Comparison of ENCODE assay signal across 14 cellular contexts in genomic region chrX:71696641-71697465, GRCh38. TPM values are rescaled to one million over a fixed set of nuclear protein-coding genes. Genes with fewer than 3 reads are reported as not detected.
DNase-seq lines count a peak whose midpoint lies in the region; ATAC-seq and TF ChIP-seq lines count a peak whose summit lies in the region.
"Not testable (repeated sequence)": the region's sequence is repeated elsewhere in the genome, so short reads cannot be mapped to it uniquely, and the experiment has no call there.
"Had no signal": no experiment of that assay in that cellular context is flagged by ENCODE, and none has a peak within 500 bp of the region (broad histone marks: within the 10 kb centered on the region; RNA-seq: fewer than 3 reads in every experiment).

No MANE protein-coding gene starts in this region.

- H3K27ac ChIP-seq in PC-3 (ENCODE audit: low read length); lower lobe of right lung: not testable (repeated sequence)

- CTCF ChIA-PET in PC-3 (lab: Charles Lee): not testable (repeated sequence)

- H3K9me2 ChIP-seq in PC-3 (replicated peaks; ENCODE audit: low read length): not testable (repeated sequence)

- H3K4me3 Mint-ChIP-seq in activated naive CD8-positive, alpha-beta T cell treated with anti-CD3 and anti-CD28 coated beads, Interleukin-2, amount 50 U/mL, for 24 hours: not testable (repeated sequence)

- H3K79me2 ChIP-seq in PC-3 (ENCODE audit: low read length): not testable (repeated sequence)

- H3K4me1 Mint-ChIP-seq in activated naive CD8-positive, alpha-beta T cell treated with anti-CD3 and anti-CD28 coated beads, Interleukin-2, amount 50 U/mL, for 24 hours: not testable (repeated sequence)

- not testable (repeated sequence) for H3K36me3 ChIP-seq in PC-3 (ENCODE audit: low read depth, low read length); lower lobe of right lung

- POLR2A ChIA-PET in PC-3 (lab: Charles Lee; ENCODE audit: unreplicated experiment): not testable (repeated sequence)

- H3K27ac Mint-ChIP-seq in activated naive CD8-positive, alpha-beta T cell treated with anti-CD3 and anti-CD28 coated beads, Interleukin-2, amount 50 U/mL, for 24 hours: not testable (repeated sequence)

- not testable (repeated sequence) for H3K27me3 Mint-ChIP-seq in activated naive CD8-positive, alpha-beta T cell treated with anti-CD3 and anti-CD28 coated beads, Interleukin-2, amount 50 U/mL, for 24 hours

- H4K20me1 ChIP-seq in PC-3 (ENCODE audit: low read length): not testable (repeated sequence)

- H3K4me2 ChIP-seq in PC-3 (ENCODE audit: low read length): not testable (repeated sequence)

- H3K9me3 Mint-ChIP-seq in activated naive CD8-positive, alpha-beta T cell treated with anti-CD3 and anti-CD28 coated beads, Interleukin-2, amount 50 U/mL, for 24 hours: not testable (repeated sequence)

- not testable (repeated sequence) for DNase-seq in PC-3; activated naive CD8-positive, alpha-beta T cell treated with anti-CD3 and anti-CD28 coated beads, Interleukin-2, amount 50 U/mL, for 24 hours; lower lobe of right lung

- not testable (repeated sequence) for H3F3A ChIP-seq in PC-3 (ENCODE audit: low read length, unreplicated experiment)

- intact Hi-C loops in PC-3 (cut with micrococcal nuclease); lower lobe of right lung (cut with DNase I): not testable (repeated sequence)

- BruUV-seq in PC-3 (replicated peaks; lab: Mats Ljungman, UMichigan): not testable (repeated sequence)

- not testable (repeated sequence) for H3K9me3 ChIP-seq in PC-3 (ENCODE audit: low read length); lower lobe of right lung

- not testable (repeated sequence) for H3K9ac ChIP-seq in PC-3 (ENCODE audit: low read length)

- H3K4me1 ChIP-seq in PC-3 (ENCODE audit: insufficient read depth, low read length); lower lobe of right lung: not testable (repeated sequence)

- H3K4me3 ChIP-seq in PC-3 (ENCODE audit: low read length); lower lobe of right lung: not testable (repeated sequence)

- ATAC-seq in GM18868 (IDR thresholded peaks at IDR 0.05; ENCODE audit: unreplicated experiment): peak; percentile 73
- peak; percentile 74 for ATAC-seq in GM21390 (IDR thresholded peaks at IDR 0.05; ENCODE audit: unreplicated experiment)
- peak; percentile 66 for ATAC-seq in HG02610 (IDR thresholded peaks at IDR 0.05; ENCODE audit: unreplicated experiment)
- ATAC-seq in HG03095 (IDR thresholded peaks at IDR 0.05; ENCODE audit: unreplicated experiment): peak; percentile 60
- peak; percentile 59 for ATAC-seq in PC-3
- ATAC-seq in activated naive CD8-positive, alpha-beta T cell treated with anti-CD3 and anti-CD28 coated beads, Interleukin-2, amount 50 U/mL, for 24 hours: peak; percentile 28
- peak; percentile 82 to 85 for ATAC-seq in lower lobe of right lung

- not testable (repeated sequence) for TF ChIP-seq CTCF in PC-3 (conservative IDR thresholded peaks at IDR 0.05; ENCODE audit: low read depth, low read length); lower lobe of right lung (IDR thresholded peaks at IDR 0.05)

- not testable (repeated sequence) for H3K27me3 ChIP-seq in PC-3 (ENCODE audit: low read length); lower lobe of right lung (ENCODE audit: low read depth)

- not testable (repeated sequence) for H3K36me3 Mint-ChIP-seq in activated naive CD8-positive, alpha-beta T cell treated with anti-CD3 and anti-CD28 coated beads, Interleukin-2, amount 50 U/mL, for 24 hours (ENCODE audit: low read depth)

- H2AFZ ChIP-seq in PC-3 (ENCODE audit: low read length): not testable (repeated sequence)

RNA-seq across cellular contexts. Expression of gene CXorf49, which starts 21.2 kb away (rescaled TPM):
- total RNA-seq in PC-3 (2014; rRNA removed) (not detected in 2 replicates), lower lobe of right lung (not detected)
- total RNA-seq: aorta; foreskin keratinocyte; H9; HT-29; OCI-LY7; T-helper 1 cell treated with Interleukin-12 subunit alpha and Interleukin-12 subunit beta and Interleukin-4 antibody, amounts not matched to agents 30 ng/mL and 1 ng/mL, for 36 hours; tibial nerve had no signal

Comparison
In these comparisons a context has a peak if more than half of its experiments do, and no peak if none do; other contexts are left out.
1. ATAC-seq: peak in every context shown above with its lines; median percentile 84 in lower lobe of right lung; 74 in GM21390; 73 in GM18868; 66 in HG02610; 60 in HG03095; 59 in PC-3; 28 in activated naive CD8-positive, alpha-beta T cell treated with anti-CD3 and anti-CD28 coated beads, Interleukin-2, amount 50 U/mL, for 24 hours.